In the genomic region with DNA sequence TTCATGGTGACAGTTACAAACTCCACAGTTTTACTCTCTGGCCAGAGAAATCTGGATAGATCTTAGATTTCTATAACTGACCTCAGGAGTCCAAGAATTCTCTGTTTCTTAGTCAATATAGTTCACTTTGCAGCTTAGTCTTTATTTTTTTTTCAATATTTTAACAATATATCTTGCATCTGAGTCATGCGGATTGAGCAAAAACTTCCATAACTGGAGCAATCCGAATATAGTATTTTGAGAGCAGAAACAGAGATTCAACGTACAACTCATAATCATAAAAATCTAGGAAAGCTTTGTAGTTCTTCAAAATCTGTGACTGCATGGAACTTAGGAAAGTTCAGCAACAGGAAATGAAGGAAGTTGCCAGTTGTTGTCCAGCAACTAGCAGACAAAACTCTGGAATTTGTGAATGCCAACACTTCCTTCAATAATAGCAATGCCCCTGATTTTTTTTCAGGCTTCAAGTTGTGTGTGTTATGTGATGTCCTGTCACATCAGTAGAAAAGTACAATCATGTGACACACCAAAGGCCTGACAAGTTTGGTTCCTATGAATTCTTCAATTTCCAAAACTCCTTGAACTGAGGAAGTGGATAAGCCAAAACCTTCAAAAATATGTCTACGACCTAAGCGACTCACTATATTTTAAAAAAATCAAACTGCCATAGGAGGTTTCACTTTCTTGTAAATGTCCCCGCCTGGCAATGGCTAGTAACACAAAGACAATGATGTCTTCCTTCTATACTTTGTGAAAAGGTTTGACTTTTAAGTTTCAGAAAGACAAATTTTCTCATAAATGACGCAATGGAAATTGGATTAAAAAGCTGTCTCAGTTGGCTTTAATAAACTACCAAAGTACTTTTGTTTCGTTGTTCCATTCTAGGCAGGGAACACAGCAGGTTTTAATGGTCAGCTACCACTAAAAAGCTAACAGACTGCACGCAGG, we compare ENCODE assay signal across 26 cellular contexts.
DNase-seq lines count a peak whose midpoint lies in the region; ATAC-seq, FAIRE-seq and TF ChIP-seq lines count a peak whose summit lies in the region.
"Had no signal": no experiment of that assay in that cellular context is flagged by ENCODE, and none has a peak within 500 bp of the region (broad histone marks: within the 10 kb centered on the region; RNA-seq: fewer than 3 reads in every experiment).

No MANE protein-coding gene starts in this region.

- H3K27me3 Mint-ChIP-seq in activated T-cell treated with anti-CD3 and anti-CD28 coated beads, Interleukin-2, amount 50 U/mL, for 4 hours (ENCODE audit: low read depth) = no peaks in the 10 kb centered on the region
- H3K27me3 Mint-ChIP-seq: activated CD4-positive, alpha-beta memory T cell treated with anti-CD3 and anti-CD28 coated beads, Interleukin-2, amount 10 ng/mL, durations not matched to agents 7 days and 5 days; memory B cell had no signal

- no peak for TF ChIP-seq RAD21 in HepG2 (CRISPR knock-in tag; IDR thresholded peaks at IDR 0.05)

- TF ChIP-seq POLR2A in HepG2 (IDR thresholded peaks at IDR 0.05; ENCODE audit: insufficient read depth in 1 of 2, low read depth in 2 of 2, low read length in 2 of 2) = no peak
- no peak for TF ChIP-seq POLR2A in right lobe of liver (IDR thresholded peaks at IDR 0.05)

- BruUV-seq in HepG2 (replicated peaks; lab: Mats Ljungman, UMichigan) = no TSS peak

- no peaks in the 10 kb centered on the region for H3K36me3 Mint-ChIP-seq in activated T-cell treated with anti-CD3 and anti-CD28 coated beads, Interleukin-2, amount 50 U/mL, for 4 hours (ENCODE audit: insufficient read depth)
- H3K36me3 Mint-ChIP-seq: memory B cell; naive thymus-derived CD8-positive, alpha-beta T cell; WTC11 had no signal

- no peak for TF ChIP-seq EP300 in HepG2 (IDR thresholded peaks at IDR 0.05; ENCODE audit: low read depth in 2 of 2, low read length in 2 of 2)
- no peak for TF ChIP-seq EP300 in HepG2 (CRISPR knock-in tag; IDR thresholded peaks at IDR 0.05; ENCODE audit: borderline replicate concordance)

- POLR2A ChIA-PET in HepG2 (lab: Yijun Ruan, JAX) = no interaction called here

- CTCF ChIA-PET in HepG2 (lab: Yijun Ruan, JAX; ENCODE audit: low intra/inter-chr PET ratio, low total read pairs) = no interaction called here

- H3K27me3 ChIP-seq in HepG2 (ENCODE audit: control insufficient read depth in 1 of 2, insufficient read depth in 2 of 2, low read length in 2 of 2) (no peaks in the 10 kb centered on the region), right lobe of liver (no peaks in the 10 kb centered on the region), brain microvascular endothelial cell (replicated peaks) (no peaks in the 10 kb centered on the region)
- H3K27me3 ChIP-seq: SJSA1, stomach had no signal

- no peak overlapping the region for H3K4me2 ChIP-seq in HepG2 (ENCODE audit: low read depth, low read length)

- H4K20me1 ChIP-seq in HepG2 (ENCODE audit: insufficient read depth, low read length) = no peaks in the 10 kb centered on the region

- H3K79me2 ChIP-seq in HepG2 (ENCODE audit: insufficient read depth, low read length) = no peaks in the 10 kb centered on the region

- peaks cover 4% of the 10 kb centered on the region for H3K9me3 Mint-ChIP-seq in activated T-cell treated with anti-CD3 and anti-CD28 coated beads, Interleukin-2, amount 50 U/mL, for 4 hours
- H3K9me3 Mint-ChIP-seq: memory B cell, WTC11 had no signal

- H3K4me1 ChIP-seq in HepG2 (ENCODE audit: insufficient read depth, low read length) = no peaks in the 10 kb centered on the region
- no peaks in the 10 kb centered on the region for H3K4me1 ChIP-seq in right lobe of liver
- H3K4me1 ChIP-seq: stomach had no signal

- no peaks in the 10 kb centered on the region for H3K9me3 ChIP-seq in HepG2 (ENCODE audit: low read length)
- no peaks in the 10 kb centered on the region for H3K9me3 ChIP-seq in right lobe of liver
- H3K9me3 ChIP-seq: SJSA1, stomach had no signal

- in situ Hi-C loops in HepG2 (cut with HindIII; ENCODE audit: extremely low pct_ligation_motif_present, low pct_unique_long_range_greater_than_20kb) (no loop called here), brain microvascular endothelial cell (cut with HindIII; ENCODE audit: low pct_ligation_motif_present, low sequenced_read_pairs) (no loop called here)

- FAIRE-seq in HepG2 (lab: Jason Lieb, UNC) (no peak), RCC 7860 (lab: Jason Lieb, UNC) (no peak)
- FAIRE-seq: A204.1, colon, frontal cortex had no signal

- no peaks in the 10 kb centered on the region for H3K36me3 ChIP-seq in HepG2 (replicated peaks in 1 of 2; ENCODE audit: control insufficient read depth in 1 of 2, insufficient read depth in 2 of 2, low read length in 2 of 2)
- H3K36me3 ChIP-seq in right lobe of liver = no peaks in the 10 kb centered on the region
- no peaks in the 10 kb centered on the region for H3K36me3 ChIP-seq in brain microvascular endothelial cell (replicated peaks)
- H3K36me3 ChIP-seq: SJSA1, stomach had no signal

- H3K4me3 ChIP-seq in HepG2 (replicated peaks in 1 of 3; ENCODE audit: insufficient read depth in 1 of 3, low read depth in 2 of 3, low read length in 3 of 3) (no peak overlapping the region), right lobe of liver (no peak overlapping the region), brain microvascular endothelial cell (ENCODE audit: low read depth, low read length) (no peak overlapping the region)
- H3K4me3 ChIP-seq: SJSA1, stomach had no signal

- intact Hi-C loops in HepG2 (cut with micrococcal nuclease; ENCODE audit: unreplicated experiment) = no loop called here
- intact Hi-C loops in right lobe of liver (cut with DNase I) = no loop called here

- H3K4me3 Mint-ChIP-seq in activated T-cell treated with anti-CD3 and anti-CD28 coated beads, Interleukin-2, amount 50 U/mL, for 4 hours = no peak overlapping the region
- H3K4me3 Mint-ChIP-seq: activated CD4-positive, alpha-beta memory T cell treated with anti-CD3 and anti-CD28 coated beads, Interleukin-2, amount 10 ng/mL, durations not matched to agents 7 days and 5 days; memory B cell; naive thymus-derived CD8-positive, alpha-beta T cell; WTC11 had no signal

- H3K27ac ChIP-seq in HepG2 (ENCODE audit: extremely low read length, insufficient read depth, low read length) (no peak overlapping the region), right lobe of liver (no peak overlapping the region), brain microvascular endothelial cell (peak overlapping the region; percentile 53)
- H3K27ac ChIP-seq: SJSA1, stomach had no signal

- TF ChIP-seq CTCF in HepG2 (CRISPR knock-in tag; IDR thresholded peaks at IDR 0.05) = no peak
- no peak for TF ChIP-seq CTCF in right lobe of liver (IDR thresholded peaks at IDR 0.05)
- no peak for TF ChIP-seq CTCF in brain microvascular endothelial cell (IDR thresholded peaks at IDR 0.05; ENCODE audit: low read depth, low read length, missing control alignments)

- 18% methylated on average over 9 of the region's 9 CpGs for WGBS in HepG2 (ENCODE audit: low lambda C conversion rate)
- 55% methylated on average over 9 of the region's 9 CpGs for WGBS in right lobe of liver (ENCODE audit: insufficient coverage, low coverage, low lambda C conversion rate, missing lambda C conversion rate)

- no peaks in the 10 kb centered on the region for H3K4me1 Mint-ChIP-seq in activated T-cell treated with anti-CD3 and anti-CD28 coated beads, Interleukin-2, amount 50 U/mL, for 4 hours (ENCODE audit: low read depth)
- H3K4me1 Mint-ChIP-seq: activated CD4-positive, alpha-beta memory T cell treated with anti-CD3 and anti-CD28 coated beads, Interleukin-2, amount 10 ng/mL, durations not matched to agents 7 days and 5 days; memory B cell; naive thymus-derived CD8-positive, alpha-beta T cell had no signal

- no peak overlapping the region for H3K9ac ChIP-seq in HepG2 (ENCODE audit: insufficient read depth, low read depth, low read length)

- no peak overlapping the region for H2AFZ ChIP-seq in HepG2 (ENCODE audit: low read length)

- ATAC-seq in HepG2 (no peak), right lobe of liver (no peak), GM19452 (IDR thresholded peaks at IDR 0.05; ENCODE audit: unreplicated experiment) (no peak)
- no peak for ATAC-seq in activated T-cell treated with anti-CD3 and anti-CD28 coated beads, Interleukin-2, amount 50 U/mL, for 4 hours
- ATAC-seq: naive thymus-derived CD8-positive, alpha-beta T cell; PC-3; WTC11 had no signal

- DNase-seq in HepG2 (ENCODE audit: low spot score) (no peak), right lobe of liver (no peak), brain microvascular endothelial cell (peak; percentile 27), globus pallidus (ENCODE audit: low spot score) (peak; percentile 8), RCC 7860 (ENCODE audit: low spot score) (no peak), A172 (ENCODE audit: low spot score) (no peak)
- no peak for DNase-seq in activated T-cell treated with anti-CD3 and anti-CD28 coated beads, Interleukin-2, amount 50 U/mL, for 4 hours
- DNase-seq: activated CD4-positive, alpha-beta memory T cell treated with anti-CD3 and anti-CD28 coated beads, Interleukin-2, amount 10 ng/mL, durations not matched to agents 7 days and 5 days; activated naive CD4-positive, alpha-beta T cell; aorta; GDM1; KG1; kidney glomerular epithelial cell; naive thymus-derived CD8-positive, alpha-beta T cell; NCI-H1105; NCI-H526 treated with DMSO at 0.1 percent for 48 hours; PC-3; stimulated activated CD4-positive, alpha-beta T cell treated with anti-CD3 and anti-CD28 coated beads, Interleukin-2, amount 100 ng/mL, for 48 hours; stomach had no signal

TF ChIP-seq in HepG2, 621 proteins besides CTCF, POLR2A, EP300 and RAD21:
- TF ChIP-seq ZNF75D (CRISPR knock-in tag; IDR thresholded peaks at IDR 0.05; ENCODE audit: borderline replicate concordance) (no peak), ATF7 (IDR thresholded peaks at IDR 0.05) (peak; percentile 27; the same call in 1 of the 2 replicates), ATF7 (CRISPR knock-in tag; IDR thresholded peaks at IDR 0.05) (no peak)

Comparison
In these comparisons a context has a peak if more than half of its experiments do, and no peak if none do; other contexts are left out.
1. DNase-seq: peak in brain microvascular endothelial cell (single experiment) and globus pallidus (single experiment); none in HepG2 (single experiment), right lobe of liver (0 of 3), RCC 7860 (single experiment), activated T-cell treated with anti-CD3 and anti-CD28 coated beads, Interleukin-2, amount 50 U/mL, for 4 hours (single experiment) and A172 (single experiment).